Comparison of ENCODE assay signal across 8 cellular contexts in the genomic region with DNA sequence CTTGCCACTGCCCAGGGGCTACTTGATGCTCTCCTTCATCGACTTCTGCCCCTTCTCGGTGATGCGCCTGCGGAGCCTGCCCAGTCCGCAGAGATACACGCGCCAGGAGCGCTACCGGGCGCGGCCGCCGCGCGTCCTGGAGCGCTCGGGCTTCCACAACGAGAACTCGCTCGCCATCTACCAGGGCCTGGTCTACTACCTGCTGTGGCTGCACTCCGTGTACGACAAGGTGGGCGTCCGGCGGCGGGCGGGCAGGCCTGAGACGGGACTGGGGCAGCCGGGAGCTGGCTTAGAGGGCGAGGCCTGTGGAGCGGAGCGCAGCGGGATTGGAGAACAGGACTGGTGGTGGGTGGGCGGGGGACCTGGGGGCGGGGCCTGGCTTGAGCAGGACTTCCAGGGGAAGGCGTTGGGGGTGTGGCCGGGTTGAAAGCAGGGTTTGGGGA. TPM values are rescaled to one million over a fixed set of nuclear protein-coding genes. Genes with fewer than 3 reads are reported as not detected.
DNase-seq lines count a peak whose midpoint lies in the region; ATAC-seq and TF ChIP-seq lines count a peak whose summit lies in the region.

No MANE protein-coding gene starts in this region.

- ATAC-seq in HG03342 (IDR thresholded peaks at IDR 0.05; ENCODE audit: unreplicated experiment), result peak; percentile 60
- ATAC-seq in HG02623 (IDR thresholded peaks at IDR 0.05; ENCODE audit: unreplicated experiment), result no peak

- DNase-seq in EH (ENCODE audit: low read depth) (peak; percentile 77), NOMO-1 treated with dmso at 0.1 percent for 144 hours (lab: John Stamatoyannopoulos, UW; ENCODE audit: unreplicated experiment) (peak; percentile 75), activated T-cell treated with anti-CD3 and anti-CD28 coated beads for 4 hours (peak; percentile 34), erythroblast (lab: John Stamatoyannopoulos, UW) (peak; percentile 59 to 65), mucosa of gallbladder (ENCODE audit: low spot score) (peak; percentile 62)
- DNase-seq in stimulated activated CD8-positive, alpha-beta memory T cell treated with anti-CD3 and anti-CD28 coated beads, Interleukin-4, amount 100 ng/mL, for 24 hours (ENCODE audit: low read depth), result peak; percentile 51

- no peak for TF ChIP-seq POLR2A in erythroblast (IDR thresholded peaks at IDR 0.05; ENCODE audit: low read length)

RNA-seq across cellular contexts. Expression of a gene that starts 12.7 kb away (rescaled TPM):
- 112 TPM for total RNA-seq in mucosa of gallbladder

RNA-seq across cellular contexts. Expression of a gene that starts 26.0 kb away (rescaled TPM):
- 11.9 TPM for total RNA-seq in mucosa of gallbladder

RNA-seq across cellular contexts. Expression of a gene that starts 26.2 kb away (rescaled TPM):
- 1.8 TPM for total RNA-seq in mucosa of gallbladder

RNA-seq across cellular contexts. Expression of a gene that starts 26.8 kb away (rescaled TPM):
- 3.4 TPM for total RNA-seq in mucosa of gallbladder

RNA-seq across cellular contexts. Expression of a gene that starts 41.2 kb away (rescaled TPM):
- 35.2 TPM for total RNA-seq in mucosa of gallbladder
